In the genomic region with DNA sequence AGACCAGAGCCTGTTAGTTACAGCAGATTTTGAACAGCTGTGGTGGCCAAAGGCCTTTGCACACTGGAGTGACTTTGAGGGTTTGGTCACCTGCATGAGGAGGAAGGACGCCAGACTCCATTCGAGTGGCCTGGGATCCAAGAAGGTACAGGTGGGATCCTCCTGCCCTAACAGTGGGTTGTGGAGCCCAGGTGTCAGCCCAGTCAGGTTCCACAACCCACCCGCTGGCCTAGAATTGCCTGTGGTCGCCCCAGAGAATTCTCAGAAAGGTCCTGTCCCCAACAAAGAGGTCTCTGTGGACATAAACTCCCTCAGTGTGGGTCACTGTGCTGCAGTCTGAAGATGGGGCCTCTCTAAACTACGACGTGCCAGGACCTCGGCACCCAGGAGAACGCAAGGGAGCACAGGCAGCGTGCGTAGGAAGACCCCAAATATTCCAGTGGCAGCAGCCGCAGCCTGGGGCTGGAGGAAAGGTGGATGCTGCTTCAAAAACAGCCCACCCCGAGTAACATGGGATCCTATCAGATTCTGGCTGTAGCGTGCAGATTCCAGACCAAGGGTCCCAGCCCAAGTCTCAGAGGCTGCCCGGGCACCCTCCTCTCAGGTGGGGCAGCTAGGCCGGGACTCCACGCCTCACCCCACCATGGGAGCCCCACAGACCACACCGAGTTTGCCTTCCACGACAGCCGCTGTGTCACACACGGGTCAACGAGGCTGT, we compare ENCODE assay signal across 14 cellular contexts. TPM values are rescaled to one million over a fixed set of nuclear protein-coding genes. Genes with fewer than 3 reads are reported as not detected.
DNase-seq lines count a peak whose midpoint lies in the region; ATAC-seq, FAIRE-seq and TF ChIP-seq lines count a peak whose summit lies in the region.
"Had no signal": no experiment of that assay in that cellular context is flagged by ENCODE, and none has a peak within 500 bp of the region (broad histone marks: within the 10 kb centered on the region; RNA-seq: fewer than 3 reads in every experiment).

No MANE protein-coding gene starts in this region.

- TF ChIP-seq EP300 in HepG2 (IDR thresholded peaks at IDR 0.05; ENCODE audit: low read depth in 2 of 2, low read length in 2 of 2) (no peak), HepG2 (CRISPR knock-in tag; IDR thresholded peaks at IDR 0.05; ENCODE audit: borderline replicate concordance) (no peak)

- H3K9me2 ChIP-seq in GM23248 (ENCODE audit: insufficient read depth): no peaks in the 10 kb centered on the region

- CTCF ChIA-PET in HepG2 (lab: Yijun Ruan, JAX; ENCODE audit: low intra/inter-chr PET ratio, low total read pairs): no interaction called here

- H3K27me3 ChIP-seq in HepG2 (ENCODE audit: control insufficient read depth in 1 of 2, insufficient read depth in 2 of 2, low read length in 2 of 2) (peaks cover 0 to 5% of the 10 kb centered on the region in 2 experiments; a peak in 1 of 5 replicates), subcutaneous abdominal adipose tissue (ENCODE audit: control insufficient read depth in 5 of 5, insufficient read depth in 4 of 5, low read length in 5 of 5) (no peaks in the 10 kb centered on the region), GM23248 (replicated peaks; ENCODE audit: insufficient read depth) (no peaks in the 10 kb centered on the region)

- H3K27ac Mint-ChIP-seq in IgD-negative memory B cell: peak overlapping the region in 2 of 3 donors; percentile 31 to 91

- in situ Hi-C loops in HepG2 (cut with HindIII; ENCODE audit: extremely low pct_ligation_motif_present, low pct_unique_long_range_greater_than_20kb) (no loop called here), GM23248 (cut with MboI) (no loop called here)

- H3K9ac ChIP-seq in HepG2 (ENCODE audit: insufficient read depth, low read depth, low read length) (no peak overlapping the region), subcutaneous abdominal adipose tissue (ENCODE audit: low read length in 5 of 5) (no peak overlapping the region), GM23248 (no peak overlapping the region)

- H3F3A ChIP-seq in GM23248 (ENCODE audit: insufficient read depth): peaks cover 18% of the 10 kb centered on the region; the same call in 1 of the 2 replicates

- 74% methylated on average over 19 of the region's 21 CpGs for WGBS in HepG2 (ENCODE audit: low lambda C conversion rate)
- WGBS in GM23248 (ENCODE audit: low coverage in 1 of 2, low lambda C conversion rate in 2 of 2, missing lambda C conversion rate in 2 of 2), 2 experiments: 94% methylated on average over 17 to 21 of the region's 21 CpGs

- H3K4me1 ChIP-seq in HepG2 (ENCODE audit: insufficient read depth, low read length) (peaks cover 45% of the 10 kb centered on the region), subcutaneous abdominal adipose tissue (ENCODE audit: control insufficient read depth in 5 of 5, insufficient read depth in 5 of 5, low read length in 5 of 5) (peaks cover 30 to 84% (median 75%) of the 10 kb centered on the region in 5 donors), GM23248 (ENCODE audit: insufficient read depth) (peaks cover 20% of the 10 kb centered on the region)

- DNase-seq in HepG2 (ENCODE audit: low spot score): no peak
- DNase-seq in GM23248: no peak
- DNase-seq in SKM-1 treated with dmso at 0.1 percent for 144 hours (lab: John Stamatoyannopoulos, UW; ENCODE audit: unreplicated experiment): no peak
- DNase-seq: NCI-H1694, T-helper 1 cell had no signal

- POLR2A ChIA-PET in HepG2 (lab: Yijun Ruan, JAX): no interaction called here

- TF ChIP-seq RAD21 in HepG2 (CRISPR knock-in tag; IDR thresholded peaks at IDR 0.05): no peak

- no peaks in the 10 kb centered on the region for H4K20me1 ChIP-seq in HepG2 (ENCODE audit: insufficient read depth, low read length)
- no peaks in the 10 kb centered on the region for H4K20me1 ChIP-seq in GM23248 (ENCODE audit: insufficient read depth)

- H3K4me3 Mint-ChIP-seq in IgD-negative memory B cell: peak overlapping the region in 1 of 4 donors; percentile 68

- H3K79me2 ChIP-seq in HepG2 (ENCODE audit: insufficient read depth, low read length): no peaks in the 10 kb centered on the region
- no peaks in the 10 kb centered on the region for H3K79me2 ChIP-seq in GM23248 (ENCODE audit: insufficient read depth)

- H3K36me3 ChIP-seq in HepG2 (replicated peaks in 1 of 2; ENCODE audit: control insufficient read depth in 1 of 2, insufficient read depth in 2 of 2, low read length in 2 of 2) (no peaks in the 10 kb centered on the region), subcutaneous abdominal adipose tissue (ENCODE audit: control insufficient read depth in 5 of 5, insufficient read depth in 5 of 5, low read length in 5 of 5) (peaks cover 0 to 15% (median 8%) of the 10 kb centered on the region in 5 donors), GM23248 (ENCODE audit: low read depth) (no peaks in the 10 kb centered on the region)

- no peak for TF ChIP-seq POLR2A in HepG2 (IDR thresholded peaks at IDR 0.05; ENCODE audit: insufficient read depth in 1 of 2, low read depth in 2 of 2, low read length in 2 of 2)
- TF ChIP-seq POLR2A in GM18505 (IDR thresholded peaks at IDR 0.05; ENCODE audit: borderline replicate concordance, extremely low read depth, insufficient read depth, insufficient read length): no peak

- H3K4me3 ChIP-seq in HepG2 (replicated peaks in 1 of 3; ENCODE audit: insufficient read depth in 1 of 3, low read depth in 2 of 3, low read length in 3 of 3): no peak overlapping the region
- H3K4me3 ChIP-seq in subcutaneous abdominal adipose tissue (ENCODE audit: low read depth in 1 of 5, low read length in 5 of 5): no peak overlapping the region
- H3K4me3 ChIP-seq in GM23248: no peak overlapping the region

- peaks cover 28 to 50% (median 39%) of the 10 kb centered on the region in 3 donors for H3K4me1 Mint-ChIP-seq in IgD-negative memory B cell

- H2AFZ ChIP-seq in HepG2 (ENCODE audit: low read length) (no peak overlapping the region), GM23248 (no peak overlapping the region)

- no peaks in the 10 kb centered on the region for H3K27me3 Mint-ChIP-seq in IgD-negative memory B cell

- no TSS peak for BruUV-seq in HepG2 (replicated peaks; lab: Mats Ljungman, UMichigan)

- no peak for TF ChIP-seq CTCF in HepG2 (CRISPR knock-in tag; IDR thresholded peaks at IDR 0.05)

- intact Hi-C loops in HepG2 (cut with micrococcal nuclease; ENCODE audit: unreplicated experiment): no loop called here

- peak overlapping the region; percentile 85 for H3K27ac ChIP-seq in angular gyrus (ENCODE audit: low read depth, low read length)
- no peak overlapping the region for H3K27ac ChIP-seq in HepG2 (ENCODE audit: extremely low read length, insufficient read depth, low read length)
- peak overlapping the region; percentile 62 for H3K27ac ChIP-seq in subcutaneous abdominal adipose tissue (ENCODE audit: low read depth, low read length)
- H3K27ac ChIP-seq in GM23248: no peak overlapping the region

- no peaks in the 10 kb centered on the region for H3K9me3 Mint-ChIP-seq in IgD-negative memory B cell

- no peaks in the 10 kb centered on the region for H3K9me3 ChIP-seq in HepG2 (ENCODE audit: low read length)
- no peaks in the 10 kb centered on the region for H3K9me3 ChIP-seq in subcutaneous abdominal adipose tissue (ENCODE audit: control insufficient read depth in 5 of 5, low read length in 5 of 5)
- no peaks in the 10 kb centered on the region for H3K9me3 ChIP-seq in GM23248 (ENCODE audit: low read depth)

- no peaks in the 10 kb centered on the region for H3K36me3 Mint-ChIP-seq in IgD-negative memory B cell

- no peak for ATAC-seq in HepG2
- ATAC-seq in GM18505 (IDR thresholded peaks at IDR 0.05; ENCODE audit: unreplicated experiment): no peak
- no peak for ATAC-seq in HG02885 (IDR thresholded peaks at IDR 0.05; ENCODE audit: poor library complexity, unreplicated experiment)

- H3K4me2 ChIP-seq in HepG2 (ENCODE audit: low read depth, low read length) (no peak overlapping the region), GM23248 (ENCODE audit: unreplicated experiment) (no peak overlapping the region)

- FAIRE-seq in HepG2 (lab: Jason Lieb, UNC): no peak
- FAIRE-seq: D721Med had no signal

RNA-seq across cellular contexts. Expression of gene ACSS1, which starts 16.0 kb away (rescaled TPM):
- 59.8 TPM for polyA plus RNA-seq in IgD-negative memory B cell
- total RNA-seq in HepG2 (2016; rRNA removed; fragmentation: Illumina TruSeq; extraction: Trizol): 38.2 and 41.6 TPM in 2 replicates
- 8.4 and 9.3 TPM in 2 replicates for total RNA-seq in HepG2 (2016; cell fraction: cytosol; rRNA removed; fragmentation: Illumina TruSeq; extraction: Trizol; ENCODE audit: low read depth)
- total RNA-seq in HepG2 (2016; cell fraction: insoluble cytoplasmic fraction; rRNA removed; fragmentation: Illumina TruSeq; extraction: Trizol): 34.8 and 43.4 TPM in 2 replicates
- total RNA-seq in HepG2 (2016; cell fraction: membrane; rRNA removed; fragmentation: Illumina TruSeq; extraction: Trizol): 13.0 and 13.5 TPM in 2 replicates
- total RNA-seq in HepG2 (2016; cell fraction: nucleus; rRNA removed; fragmentation: Illumina TruSeq; extraction: Trizol): 42.3 and 48.2 TPM in 2 replicates
- 15.2 and 23.3 TPM in 2 replicates for polyA plus RNA-seq in HepG2 (2011; rRNA removed)
- polyA plus RNA-seq in HepG2 (2011; cell fraction: cytosol; rRNA removed): 16.5 and 17.1 TPM in 2 replicates
- polyA plus RNA-seq in HepG2 (2011; cell fraction: nucleus; rRNA removed): 43.9 and 56.8 TPM in 2 replicates
- 4.3 and 9.3 TPM in 2 replicates for polyA plus RNA-seq in HepG2 (2012)
- 3.2 and 3.4 TPM in 2 replicates for polyA plus RNA-seq in HepG2 (2016; cell fraction: cytosol; fragmentation: Illumina TruSeq; extraction: Trizol; ENCODE audit: low read depth)
- polyA plus RNA-seq in HepG2 (2016; cell fraction: insoluble cytoplasmic fraction; fragmentation: Illumina TruSeq; extraction: Trizol; ENCODE audit: low read depth): 47.8 and 50.2 TPM in 2 replicates
- 9.9 TPM in 2 replicates for polyA plus RNA-seq in HepG2 (2016; cell fraction: membrane; fragmentation: Illumina TruSeq; extraction: Trizol; ENCODE audit: low read depth)
- 98.7 and 99.6 TPM in 2 replicates for polyA plus RNA-seq in HepG2 (2016; cell fraction: nucleus; fragmentation: Illumina TruSeq; extraction: Trizol; ENCODE audit: insufficient read depth, low read depth)
- polyA minus RNA-seq in HepG2 (2011; rRNA and poly(A)+ RNA removed; ENCODE audit: low replicate concordance): 0.07 and 45.1 TPM in 2 replicates
- 11.7 and 16.0 TPM in 2 replicates for polyA minus RNA-seq in HepG2 (2011; cell fraction: cytosol; rRNA and poly(A)+ RNA removed)
- 13.9 and 19.8 TPM in 2 replicates for polyA minus RNA-seq in HepG2 (2011; cell fraction: nucleus; rRNA and poly(A)+ RNA removed)
- total RNA-seq in GM23248 (2014; rRNA removed; shearing (Covaris generic)): under 0.01 and 1.1 TPM in 2 replicates
- 0.61 and 0.94 TPM in 2 replicates for polyA plus RNA-seq in GM23248 (2016; fragmentation: Nextera tagmentation; extraction: Ambion mirVana)

RNA-seq across cellular contexts. Expression of gene VSX1, which starts 40.0 kb away (rescaled TPM):
- not detected for polyA plus RNA-seq in IgD-negative memory B cell
- total RNA-seq in HepG2 (2016; rRNA removed; fragmentation: Illumina TruSeq; extraction: Trizol): not detected in 2 replicates
- total RNA-seq in HepG2 (2016; cell fraction: cytosol; rRNA removed; fragmentation: Illumina TruSeq; extraction: Trizol; ENCODE audit: low read depth): not detected in 2 replicates
- total RNA-seq in HepG2 (2016; cell fraction: insoluble cytoplasmic fraction; rRNA removed; fragmentation: Illumina TruSeq; extraction: Trizol): not detected in 2 replicates
- not detected in 2 replicates for total RNA-seq in HepG2 (2016; cell fraction: membrane; rRNA removed; fragmentation: Illumina TruSeq; extraction: Trizol)
- not detected in 2 replicates for total RNA-seq in HepG2 (2016; cell fraction: nucleus; rRNA removed; fragmentation: Illumina TruSeq; extraction: Trizol)
- polyA plus RNA-seq in HepG2 (2011; rRNA removed): 0.04 and 0.05 TPM in 2 replicates
- polyA plus RNA-seq in HepG2 (2011; cell fraction: cytosol; rRNA removed): not detected in 2 replicates
- 0.06 and 0.14 TPM in 2 replicates for polyA plus RNA-seq in HepG2 (2011; cell fraction: nucleus; rRNA removed)
- polyA plus RNA-seq in HepG2 (2012): not detected in 2 replicates
- not detected in 2 replicates for polyA plus RNA-seq in HepG2 (2016; cell fraction: cytosol; fragmentation: Illumina TruSeq; extraction: Trizol; ENCODE audit: low read depth)
- polyA plus RNA-seq in HepG2 (2016; cell fraction: insoluble cytoplasmic fraction; fragmentation: Illumina TruSeq; extraction: Trizol; ENCODE audit: low read depth): not detected in 2 replicates
- polyA plus RNA-seq in HepG2 (2016; cell fraction: membrane; fragmentation: Illumina TruSeq; extraction: Trizol; ENCODE audit: low read depth): not detected in 2 replicates
- polyA plus RNA-seq in HepG2 (2016; cell fraction: nucleus; fragmentation: Illumina TruSeq; extraction: Trizol; ENCODE audit: insufficient read depth, low read depth): not detected in 2 replicates
- polyA minus RNA-seq in HepG2 (2011; rRNA and poly(A)+ RNA removed; ENCODE audit: low replicate concordance): not detected in 2 replicates
- polyA minus RNA-seq in HepG2 (2011; cell fraction: cytosol; rRNA and poly(A)+ RNA removed): not detected in 2 replicates
- polyA minus RNA-seq in HepG2 (2011; cell fraction: nucleus; rRNA and poly(A)+ RNA removed): 0.75 TPM in 1 of 2 replicates, not detected in the other
- total RNA-seq in GM23248 (2014; rRNA removed; shearing (Covaris generic)): not detected in 2 replicates
- polyA plus RNA-seq in GM23248 (2016; fragmentation: Nextera tagmentation; extraction: Ambion mirVana): not detected in 2 replicates
- total RNA-seq: epithelial cell of proximal tubule, H4, myocyte had no signal

RNA-seq across cellular contexts. Expression of gene APMAP, which starts 49.4 kb away (rescaled TPM):
- 42.0 TPM for polyA plus RNA-seq in IgD-negative memory B cell
- 96.9 and 214 TPM in 2 replicates for total RNA-seq in HepG2 (2016; rRNA removed; fragmentation: Illumina TruSeq; extraction: Trizol)
- total RNA-seq in HepG2 (2016; cell fraction: cytosol; rRNA removed; fragmentation: Illumina TruSeq; extraction: Trizol; ENCODE audit: low read depth): 20.1 and 22.7 TPM in 2 replicates
- total RNA-seq in HepG2 (2016; cell fraction: insoluble cytoplasmic fraction; rRNA removed; fragmentation: Illumina TruSeq; extraction: Trizol): 98.2 and 226 TPM in 2 replicates
- total RNA-seq in HepG2 (2016; cell fraction: membrane; rRNA removed; fragmentation: Illumina TruSeq; extraction: Trizol): 41.7 and 44.7 TPM in 2 replicates
- total RNA-seq in HepG2 (2016; cell fraction: nucleus; rRNA removed; fragmentation: Illumina TruSeq; extraction: Trizol): 175 and 197 TPM in 2 replicates
- 168 and 177 TPM in 2 replicates for polyA plus RNA-seq in HepG2 (2011; rRNA removed)
- polyA plus RNA-seq in HepG2 (2011; cell fraction: cytosol; rRNA removed): 161 and 178 TPM in 2 replicates
- polyA plus RNA-seq in HepG2 (2011; cell fraction: nucleus; rRNA removed): 60.9 and 87.7 TPM in 2 replicates
- 152 and 183 TPM in 2 replicates for polyA plus RNA-seq in HepG2 (2012)
- polyA plus RNA-seq in HepG2 (2016; cell fraction: cytosol; fragmentation: Illumina TruSeq; extraction: Trizol; ENCODE audit: low read depth): 19.3 and 19.6 TPM in 2 replicates
- 91.9 and 93.0 TPM in 2 replicates for polyA plus RNA-seq in HepG2 (2016; cell fraction: insoluble cytoplasmic fraction; fragmentation: Illumina TruSeq; extraction: Trizol; ENCODE audit: low read depth)
- polyA plus RNA-seq in HepG2 (2016; cell fraction: membrane; fragmentation: Illumina TruSeq; extraction: Trizol; ENCODE audit: low read depth): 31.8 and 32.4 TPM in 2 replicates
- polyA plus RNA-seq in HepG2 (2016; cell fraction: nucleus; fragmentation: Illumina TruSeq; extraction: Trizol; ENCODE audit: insufficient read depth, low read depth): 261 and 268 TPM in 2 replicates
- polyA minus RNA-seq in HepG2 (2011; rRNA and poly(A)+ RNA removed; ENCODE audit: low replicate concordance): 27.2 and 96.2 TPM in 2 replicates
- polyA minus RNA-seq in HepG2 (2011; cell fraction: cytosol; rRNA and poly(A)+ RNA removed): 41.4 and 51.0 TPM in 2 replicates
- polyA minus RNA-seq in HepG2 (2011; cell fraction: nucleus; rRNA and poly(A)+ RNA removed): 33.6 and 47.4 TPM in 2 replicates
- 109 and 129 TPM in 2 replicates for total RNA-seq in GM23248 (2014; rRNA removed; shearing (Covaris generic))
- polyA plus RNA-seq in GM23248 (2016; fragmentation: Nextera tagmentation; extraction: Ambion mirVana): 123 and 129 TPM in 2 replicates

Comparison
In these comparisons a context has a peak if more than half of its experiments do, and no peak if none do; other contexts are left out.
1. H3K27ac ChIP-seq: peak in angular gyrus (single experiment) and subcutaneous abdominal adipose tissue (single experiment); none in HepG2 (single experiment) and GM23248 (single experiment).